In the genomic region with DNA sequence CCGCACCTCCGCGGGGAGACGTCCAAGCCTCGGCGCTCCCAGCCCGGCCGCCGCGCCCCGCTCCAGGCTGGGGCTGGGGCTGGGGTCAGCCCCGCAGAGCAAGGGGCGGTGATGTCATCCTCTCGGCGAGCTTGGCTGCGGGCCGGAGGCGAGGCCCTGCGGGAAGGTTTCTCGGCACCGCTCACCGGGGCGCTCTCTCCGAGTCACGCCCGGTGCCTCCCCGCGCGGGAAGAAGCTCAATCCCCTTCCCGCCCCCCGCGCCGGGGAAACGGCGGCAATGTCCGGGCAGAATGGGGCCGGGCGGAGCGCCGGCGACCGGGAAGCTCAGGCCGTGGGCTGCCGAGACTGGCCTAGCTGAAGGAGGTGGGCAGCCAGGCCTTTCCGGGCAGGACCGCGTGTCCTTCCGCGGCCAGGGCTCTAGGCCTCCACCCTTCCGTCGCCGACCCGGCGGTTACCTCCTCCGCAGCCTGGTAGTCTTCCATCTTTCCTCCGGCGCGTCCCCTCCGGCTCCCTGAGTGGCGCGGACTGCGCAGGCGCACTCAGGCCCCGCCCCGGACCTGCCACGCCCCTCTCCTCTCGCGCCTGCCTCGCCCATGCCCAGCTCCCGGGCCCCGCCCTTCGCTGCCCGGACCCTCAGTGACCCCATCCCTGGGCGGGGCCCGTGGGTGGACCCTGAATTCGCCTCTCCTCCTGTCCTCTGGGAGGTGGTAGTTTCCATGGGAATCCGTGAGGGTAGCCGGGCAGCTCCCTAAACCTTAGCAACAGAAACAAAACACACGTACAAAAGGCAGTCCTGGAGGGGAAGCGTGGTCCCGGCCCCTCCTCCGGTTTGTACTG, we compare ENCODE assay signal across 1 cellular context.
TF ChIP-seq lines count a peak whose summit lies in the region.

Gene DYNLT1 (minus strand): TSS at position 517 of the 837 bp plus-strand sequence. CDS start 35 bp downstream, at position 482.

TF ChIP-seq in HepG2, 621 proteins besides CTCF, POLR2A, EP300 and RAD21 (continued from another document and continues in another):
- TF ChIP-seq ZNF503 (CRISPR knock-in tag; IDR thresholded peaks at IDR 0.05) (peak; percentile 60; the same call in 1 of the 2 replicates), AHR (CRISPR knock-in tag; IDR thresholded peaks at IDR 0.05) (peak; percentile 35; the same call in 1 of the 2 replicates), SRSF9 (IDR thresholded peaks at IDR 0.05; ENCODE audit: borderline replicate concordance, insufficient read depth, low read depth, low read length, poor library complexity, severe bottlenecking) (no peak), ZNF552 (CRISPR knock-in tag; IDR thresholded peaks at IDR 0.05; ENCODE audit: borderline replicate concordance) (peak; percentile 67; the same call in 1 of the 2 replicates), GFI1 (CRISPR knock-in tag; IDR thresholded peaks at IDR 0.05; ENCODE audit: borderline replicate concordance) (peak; percentile 30; the same call in 1 of the 2 replicates), ZNF3 (CRISPR knock-in tag; IDR thresholded peaks at IDR 0.05) (no peak), ZNF329 (CRISPR knock-in tag; IDR thresholded peaks at IDR 0.05; ENCODE audit: low read depth) (peak; percentile 87), ZNF274 (CRISPR knock-in tag; IDR thresholded peaks at IDR 0.05) (peak; percentile 87; the same call in 1 of the 2 replicates), NFYC (CRISPR knock-in tag; IDR thresholded peaks at IDR 0.05) (no peak), HES4 (CRISPR knock-in tag; IDR thresholded peaks at IDR 0.05; ENCODE audit: borderline replicate concordance) (peak; percentile 86), ZNF24 (IDR thresholded peaks at IDR 0.05) (no peak), RFXANK (CRISPR knock-in tag; IDR thresholded peaks at IDR 0.05) (no peak), KAT7 (CRISPR knock-in tag; IDR thresholded peaks at IDR 0.05; ENCODE audit: borderline replicate concordance) (peak; percentile 99; the same call in 1 of the 2 replicates), CREM (IDR thresholded peaks at IDR 0.05) (no peak), CREM (CRISPR knock-in tag; IDR thresholded peaks at IDR 0.05) (no peak), ZNF512 (CRISPR knock-in tag; IDR thresholded peaks at IDR 0.05) (no peak; the same call in 1 of the 2 replicates), ZFP62 (CRISPR knock-in tag; IDR thresholded peaks at IDR 0.05) (no peak), CAMTA2 (CRISPR knock-in tag; IDR thresholded peaks at IDR 0.05; ENCODE audit: borderline replicate concordance) (peak; percentile 14; the same call in 1 of the 2 replicates), ZNF33A (CRISPR knock-in tag; IDR thresholded peaks at IDR 0.05; ENCODE audit: borderline replicate concordance) (no peak; the same call in 1 of the 2 replicates), HOXA5 (CRISPR knock-in tag; IDR thresholded peaks at IDR 0.05) (peak; percentile 97), ZBTB43 (CRISPR knock-in tag; conservative IDR thresholded peaks at IDR 0.05) (0 out of 2 replicates have a peak, but pooled peaks have one; percentile 14), HNF1A (IDR thresholded peaks at IDR 0.05; ENCODE audit: low read depth) (no peak), HNF1A (CRISPR knock-in tag; IDR thresholded peaks at IDR 0.05; ENCODE audit: borderline replicate concordance) (peak; percentile 73), PHB2 (IDR thresholded peaks at IDR 0.05; ENCODE audit: partially characterized antibody) (no peak), ZNF44 (CRISPR knock-in tag; IDR thresholded peaks at IDR 0.05) (0 out of 2 replicates have a peak, but pooled peaks have one; percentile 82), ZFYVE20 (CRISPR knock-in tag; IDR thresholded peaks at IDR 0.05; ENCODE audit: borderline replicate concordance, low read depth) (no peak), STAT5B (CRISPR knock-in tag; IDR thresholded peaks at IDR 0.05) (0 out of 2 replicates have a peak, but pooled peaks have one; percentile 33), NAIF1 (CRISPR knock-in tag; IDR thresholded peaks at IDR 0.05; ENCODE audit: borderline replicate concordance) (0 out of 2 replicates have a peak, but pooled peaks have one; percentile 16), ZNF282 (IDR thresholded peaks at IDR 0.05; ENCODE audit: partially characterized antibody) (no peak), ZBTB2 (CRISPR knock-in tag; IDR thresholded peaks at IDR 0.05; ENCODE audit: low read depth) (no peak; the same call in 1 of the 2 replicates)
- TF ChIP-seq, protein P1, sequence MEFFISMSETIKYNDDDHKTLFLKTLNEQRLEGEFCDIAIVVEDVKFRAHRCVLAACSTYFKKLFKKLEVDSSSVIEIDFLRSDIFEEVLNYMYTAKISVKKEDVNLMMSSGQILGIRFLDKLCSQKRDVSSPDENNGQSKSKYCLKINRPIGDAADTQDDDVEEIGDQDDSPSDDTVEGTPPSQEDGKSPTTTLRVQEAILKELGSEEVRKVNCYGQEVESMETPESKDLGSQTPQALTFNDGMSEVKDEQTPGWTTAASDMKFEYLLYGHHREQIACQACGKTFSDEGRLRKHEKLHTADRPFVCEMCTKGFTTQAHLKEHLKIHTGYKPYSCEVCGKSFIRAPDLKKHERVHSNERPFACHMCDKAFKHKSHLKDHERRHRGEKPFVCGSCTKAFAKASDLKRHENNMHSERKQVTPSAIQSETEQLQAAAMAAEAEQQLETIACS (CRISPR knock-in tag; IDR thresholded peaks at IDR 0.05), result 0 out of 2 replicates have a peak, but pooled peaks have one; percentile 14
- TF ChIP-seq, protein P2, sequence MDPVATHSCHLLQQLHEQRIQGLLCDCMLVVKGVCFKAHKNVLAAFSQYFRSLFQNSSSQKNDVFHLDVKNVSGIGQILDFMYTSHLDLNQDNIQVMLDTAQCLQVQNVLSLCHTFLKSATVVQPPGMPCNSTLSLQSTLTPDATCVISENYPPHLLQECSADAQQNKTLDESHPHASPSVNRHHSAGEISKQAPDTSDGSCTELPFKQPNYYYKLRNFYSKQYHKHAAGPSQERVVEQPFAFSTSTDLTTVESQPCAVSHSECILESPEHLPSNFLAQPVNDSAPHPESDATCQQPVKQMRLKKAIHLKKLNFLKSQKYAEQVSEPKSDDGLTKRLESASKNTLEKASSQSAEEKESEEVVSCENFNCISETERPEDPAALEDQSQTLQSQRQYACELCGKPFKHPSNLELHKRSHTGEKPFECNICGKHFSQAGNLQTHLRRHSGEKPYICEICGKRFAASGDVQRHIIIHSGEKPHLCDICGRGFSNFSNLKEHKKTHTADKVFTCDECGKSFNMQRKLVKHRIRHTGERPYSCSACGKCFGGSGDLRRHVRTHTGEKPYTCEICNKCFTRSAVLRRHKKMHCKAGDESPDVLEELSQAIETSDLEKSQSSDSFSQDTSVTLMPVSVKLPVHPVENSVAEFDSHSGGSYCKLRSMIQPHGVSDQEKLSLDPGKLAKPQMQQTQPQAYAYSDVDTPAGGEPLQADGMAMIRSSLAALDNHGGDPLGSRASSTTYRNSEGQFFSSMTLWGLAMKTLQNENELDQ (CRISPR knock-in tag; IDR thresholded peaks at IDR 0.05; ENCODE audit: borderline replicate concordance), result no peak
- TF ChIP-seq, protein P3, sequence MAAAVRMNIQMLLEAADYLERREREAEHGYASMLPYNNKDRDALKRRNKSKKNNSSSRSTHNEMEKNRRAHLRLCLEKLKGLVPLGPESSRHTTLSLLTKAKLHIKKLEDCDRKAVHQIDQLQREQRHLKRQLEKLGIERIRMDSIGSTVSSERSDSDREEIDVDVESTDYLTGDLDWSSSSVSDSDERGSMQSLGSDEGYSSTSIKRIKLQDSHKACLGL (CRISPR knock-in tag; IDR thresholded peaks at IDR 0.05), result peak; percentile 88
- TF ChIP-seq, protein P4, sequence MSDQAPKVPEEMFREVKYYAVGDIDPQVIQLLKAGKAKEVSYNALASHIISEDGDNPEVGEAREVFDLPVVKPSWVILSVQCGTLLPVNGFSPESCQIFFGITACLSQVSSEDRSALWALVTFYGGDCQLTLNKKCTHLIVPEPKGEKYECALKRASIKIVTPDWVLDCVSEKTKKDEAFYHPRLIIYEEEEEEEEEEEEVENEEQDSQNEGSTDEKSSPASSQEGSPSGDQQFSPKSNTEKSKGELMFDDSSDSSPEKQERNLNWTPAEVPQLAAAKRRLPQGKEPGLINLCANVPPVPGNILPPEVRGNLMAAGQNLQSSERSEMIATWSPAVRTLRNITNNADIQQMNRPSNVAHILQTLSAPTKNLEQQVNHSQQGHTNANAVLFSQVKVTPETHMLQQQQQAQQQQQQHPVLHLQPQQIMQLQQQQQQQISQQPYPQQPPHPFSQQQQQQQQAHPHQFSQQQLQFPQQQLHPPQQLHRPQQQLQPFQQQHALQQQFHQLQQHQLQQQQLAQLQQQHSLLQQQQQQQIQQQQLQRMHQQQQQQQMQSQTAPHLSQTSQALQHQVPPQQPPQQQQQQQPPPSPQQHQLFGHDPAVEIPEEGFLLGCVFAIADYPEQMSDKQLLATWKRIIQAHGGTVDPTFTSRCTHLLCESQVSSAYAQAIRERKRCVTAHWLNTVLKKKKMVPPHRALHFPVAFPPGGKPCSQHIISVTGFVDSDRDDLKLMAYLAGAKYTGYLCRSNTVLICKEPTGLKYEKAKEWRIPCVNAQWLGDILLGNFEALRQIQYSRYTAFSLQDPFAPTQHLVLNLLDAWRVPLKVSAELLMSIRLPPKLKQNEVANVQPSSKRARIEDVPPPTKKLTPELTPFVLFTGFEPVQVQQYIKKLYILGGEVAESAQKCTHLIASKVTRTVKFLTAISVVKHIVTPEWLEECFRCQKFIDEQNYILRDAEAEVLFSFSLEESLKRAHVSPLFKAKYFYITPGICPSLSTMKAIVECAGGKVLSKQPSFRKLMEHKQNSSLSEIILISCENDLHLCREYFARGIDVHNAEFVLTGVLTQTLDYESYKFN (CRISPR knock-in tag; conservative IDR thresholded peaks at IDR 0.05), result 0 out of 2 replicates have a peak, but pooled peaks have one; percentile 26
